Comparison of ENCODE assay signal across 8 cellular contexts in the genomic region with DNA sequence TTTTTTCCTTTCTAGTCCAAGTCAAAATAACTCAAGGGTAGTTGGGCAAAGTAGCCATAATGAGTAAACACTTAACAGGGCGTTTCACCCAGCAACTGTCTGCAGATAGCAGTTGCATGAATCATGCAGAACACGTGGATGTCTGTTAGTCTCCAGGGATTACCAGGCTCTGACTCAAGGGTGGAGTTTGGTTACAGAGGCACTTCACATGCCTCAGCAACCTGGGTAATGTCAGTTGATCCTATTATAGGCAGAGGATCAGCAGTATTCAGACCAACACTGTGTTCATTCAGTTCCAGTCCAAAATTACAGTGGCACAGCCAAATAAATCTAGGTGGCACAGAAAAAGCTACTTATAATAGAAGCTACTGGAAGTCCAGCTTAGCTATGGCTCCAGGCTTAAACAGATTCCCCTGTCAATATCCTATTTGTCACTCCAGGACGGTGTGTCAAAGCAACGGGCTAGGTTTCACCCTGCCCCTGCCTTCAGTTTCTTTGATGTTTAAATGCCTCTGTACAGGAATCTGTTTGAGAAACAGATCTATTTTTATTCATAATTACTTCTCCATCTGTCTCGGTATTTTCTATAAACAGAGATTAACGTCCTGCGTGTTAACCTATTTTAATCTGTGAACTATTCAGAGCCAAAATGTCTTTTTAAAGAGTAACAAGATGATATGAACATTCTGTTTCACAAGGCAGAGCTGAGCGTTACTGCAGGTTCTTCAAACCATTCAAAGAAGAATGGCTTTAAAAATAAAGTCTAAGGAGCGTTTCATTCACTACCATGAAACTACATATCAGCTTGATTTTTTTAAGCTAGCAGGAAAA.
A peak's percentile ranks its signal among the peaks of the same experiment; 100 is the strongest.
DNase-seq lines count a peak whose midpoint lies in the region; ATAC-seq and TF ChIP-seq lines count a peak whose summit lies in the region.

No MANE protein-coding gene starts in this region.

- H3K4me2 ChIP-seq in HCT116 (ENCODE audit: low read length) (peak overlapping the region; percentile 75), MM.1S (ENCODE audit: low read depth, low read length) (0 out of 2 replicates have a peak overlapping the region, but pooled peaks have one; percentile 5), osteoblast (ENCODE audit: insufficient read depth, low read length) (peak overlapping the region; percentile 72)

- H3K9ac ChIP-seq in HCT116 (ENCODE audit: low read length) (peak overlapping the region; percentile 65), MM.1S (ENCODE audit: low read length) (no peak overlapping the region)

- H3K79me2 ChIP-seq in HCT116 (ENCODE audit: insufficient read depth, low read length) (no peaks in the 10 kb centered on the region), MM.1S (ENCODE audit: low read length) (no peaks in the 10 kb centered on the region), osteoblast (ENCODE audit: insufficient read depth, low read length) (peaks cover 4% of the 10 kb centered on the region)

- CTCF ChIA-PET in HCT116 (lab: Charles Lee): no interaction called here

- TF ChIP-seq POLR2A in HCT116 (IDR thresholded peaks at IDR 0.05; ENCODE audit: borderline replicate concordance, extremely low read depth, insufficient read depth, insufficient read length): peak; percentile 19

- H3K36me3 ChIP-seq in HCT116 (ENCODE audit: control insufficient read depth in 1 of 2, insufficient read depth in 2 of 2, low read length in 2 of 2): no peaks in the 10 kb centered on the region
- no peaks in the 10 kb centered on the region for H3K36me3 ChIP-seq in MM.1S (replicated peaks; ENCODE audit: insufficient read depth, low read length)
- no peaks in the 10 kb centered on the region for H3K36me3 ChIP-seq in osteoblast (ENCODE audit: insufficient read depth, low read length)

- H3K4me3 ChIP-seq in HCT116 (replicated peaks in 1 of 2; ENCODE audit: low read depth in 1 of 2, low read length in 2 of 2): peak overlapping the region in 1 of 2 experiments; percentile 39; a peak in 3 of 4 replicates
- H3K4me3 ChIP-seq in MM.1S (ENCODE audit: low read length): no peak overlapping the region
- peak overlapping the region; percentile 14 for H3K4me3 ChIP-seq in osteoblast (ENCODE audit: insufficient read depth, low read length)

- RAD21 ChIA-PET in HCT116 (lab: Charles Lee; ENCODE audit: low non-redundant PET in 1 of 2, low total read pairs in 2 of 2, uncharacterized antibody in 2 of 2, unreplicated experiment in 2 of 2): interaction anchor here in 1 of 2 experiments (0.5 kb wide), 1 partner anchor 231 kb away, joined by 3 read pairs; no protein-coding TSS in a partner anchor

- H3K9me2 ChIP-seq in HCT116 (ENCODE audit: insufficient read depth) (no peaks in the 10 kb centered on the region), MM.1S (replicated peaks; ENCODE audit: insufficient read depth, low read length) (no peaks in the 10 kb centered on the region)

- POLR2A ChIA-PET in HCT116 (lab: Charles Lee): interaction anchor here (1.0 to 1.4 kb wide), 3 partner anchors 8 to 878 kb away, joined by 3 read pairs; a partner anchor contains a TSS

- intact Hi-C loops in HCT116 (cut with micrococcal nuclease): loop anchor here (5.0 to 10.0 kb wide), 2 partner anchors 876 to 1199 kb away; a partner anchor contains a TSS

- TF ChIP-seq RAD21 in HCT116 (IDR thresholded peaks at IDR 0.05; ENCODE audit: low read depth): peak; percentile 35; the same call in 1 of the 2 replicates

- H3K27ac ChIP-seq in HCT116 (ENCODE audit: low read depth, low read length) (peak overlapping the region; percentile 81), MM.1S (ENCODE audit: low read length) (no peak overlapping the region), osteoblast (ENCODE audit: low read depth, low read length) (peak overlapping the region; percentile 96)

- no peak for TF ChIP-seq CTCF in HCT116 (IDR thresholded peaks at IDR 0.05 in 2 of 3, conservative IDR thresholded peaks at IDR 0.05 in 1 of 3; ENCODE audit: borderline replicate concordance in 1 of 3, insufficient read depth in 1 of 3, low read depth in 2 of 3, low read length in 2 of 3)
- no peak for TF ChIP-seq CTCF in MM.1S (IDR thresholded peaks at IDR 0.05; ENCODE audit: low read length)
- no peak for TF ChIP-seq CTCF in osteoblast (IDR thresholded peaks at IDR 0.05; ENCODE audit: extremely low read depth, low read depth, low read length)

- ATAC-seq in activated CD4-positive, CD25-positive, alpha-beta regulatory T cell treated with anti-CD3 and anti-CD28 coated beads, Interleukin-2, amount 50 U/mL, for 24 hours: peak; percentile 96 to 98
- peak; percentile 96 for ATAC-seq in HCT116

- no peaks in the 10 kb centered on the region for H3F3A ChIP-seq in MM.1S (ENCODE audit: insufficient read depth, low read length)

- BruUV-seq in HCT116 (replicated peaks; lab: Mats Ljungman, UMichigan): TSS peak; percentile 96

- no peaks in the 10 kb centered on the region for H4K20me1 ChIP-seq in HCT116 (ENCODE audit: insufficient read depth)
- H4K20me1 ChIP-seq in MM.1S (ENCODE audit: insufficient read depth, low read length): no peaks in the 10 kb centered on the region
- H4K20me1 ChIP-seq in osteoblast (ENCODE audit: insufficient read depth, low read length): no peaks in the 10 kb centered on the region

- DNase-seq in activated CD4-positive, CD25-positive, alpha-beta regulatory T cell treated with anti-CD3 and anti-CD28 coated beads, Interleukin-2, amount 50 U/mL, for 72 hours: no peak
- peak; percentile 97 for DNase-seq in HCT116 (ENCODE audit: low read depth, low spot score)
- DNase-seq in MM.1S: no peak
- DNase-seq in SK-MEL-5 (ENCODE audit: low read depth, low spot score): peak; percentile 97
- peak; percentile 100 for DNase-seq in fibroblast of peridontal ligament (ENCODE audit: extremely low read depth)
- DNase-seq in osteoblast (ENCODE audit: insufficient read length, low spot score, missing footprints): peak; percentile 84
- DNase-seq in cortex of kidney (lab: John Stamatoyannopoulos, UW): no peak

- H3K4me1 ChIP-seq in HCT116 (ENCODE audit: control insufficient read depth in 1 of 2, insufficient read depth in 2 of 2, low read length in 2 of 2) (peaks cover 20 to 37% of the 10 kb centered on the region in 2 experiments), MM.1S (ENCODE audit: low read length) (no peaks in the 10 kb centered on the region), osteoblast (ENCODE audit: insufficient read depth, low read length) (peaks cover 24% of the 10 kb centered on the region)

- no peaks in the 10 kb centered on the region for H3K27me3 ChIP-seq in HCT116 (ENCODE audit: insufficient read depth, low read length)
- no peaks in the 10 kb centered on the region for H3K27me3 ChIP-seq in MM.1S (replicated peaks; ENCODE audit: insufficient read depth, low read length)
- H3K27me3 ChIP-seq in osteoblast (ENCODE audit: insufficient read depth, low read length): no peaks in the 10 kb centered on the region

- H3K9me3 ChIP-seq in HCT116 (ENCODE audit: control insufficient read depth in 1 of 2, insufficient read depth in 1 of 2, low read depth in 1 of 2, low read length in 2 of 2): no peaks in the 10 kb centered on the region
- no peaks in the 10 kb centered on the region for H3K9me3 ChIP-seq in MM.1S (replicated peaks; ENCODE audit: insufficient read depth, low read length)
- no peaks in the 10 kb centered on the region for H3K9me3 ChIP-seq in osteoblast (ENCODE audit: low read depth, low read length)

- peak overlapping the region; percentile 50 for H2AFZ ChIP-seq in HCT116 (ENCODE audit: low read depth, low read length, poor library complexity, severe bottlenecking)
- no peak overlapping the region for H2AFZ ChIP-seq in MM.1S (ENCODE audit: low read length)
- H2AFZ ChIP-seq in osteoblast (ENCODE audit: low read length): peak overlapping the region; percentile 67

- in situ Hi-C loops in SK-MEL-5 (cut with HindIII; ENCODE audit: low pct_unique_long_range_greater_than_20kb, low sequenced_read_pairs): no loop called here

TF ChIP-seq in HCT116, 20 proteins besides CTCF, POLR2A, EP300 and RAD21 (continues in another document):
- no peak for TF ChIP-seq ZFX (IDR thresholded peaks at IDR 0.05)
- TF ChIP-seq JUND (IDR thresholded peaks at IDR 0.05): peak; percentile 97
- TF ChIP-seq SP1 (IDR thresholded peaks at IDR 0.05; ENCODE audit: low read depth): peak; percentile 97
- peak; percentile 91 for TF ChIP-seq CBX3 (IDR thresholded peaks at IDR 0.05; ENCODE audit: low read depth)
- TF ChIP-seq, protein P1, sequence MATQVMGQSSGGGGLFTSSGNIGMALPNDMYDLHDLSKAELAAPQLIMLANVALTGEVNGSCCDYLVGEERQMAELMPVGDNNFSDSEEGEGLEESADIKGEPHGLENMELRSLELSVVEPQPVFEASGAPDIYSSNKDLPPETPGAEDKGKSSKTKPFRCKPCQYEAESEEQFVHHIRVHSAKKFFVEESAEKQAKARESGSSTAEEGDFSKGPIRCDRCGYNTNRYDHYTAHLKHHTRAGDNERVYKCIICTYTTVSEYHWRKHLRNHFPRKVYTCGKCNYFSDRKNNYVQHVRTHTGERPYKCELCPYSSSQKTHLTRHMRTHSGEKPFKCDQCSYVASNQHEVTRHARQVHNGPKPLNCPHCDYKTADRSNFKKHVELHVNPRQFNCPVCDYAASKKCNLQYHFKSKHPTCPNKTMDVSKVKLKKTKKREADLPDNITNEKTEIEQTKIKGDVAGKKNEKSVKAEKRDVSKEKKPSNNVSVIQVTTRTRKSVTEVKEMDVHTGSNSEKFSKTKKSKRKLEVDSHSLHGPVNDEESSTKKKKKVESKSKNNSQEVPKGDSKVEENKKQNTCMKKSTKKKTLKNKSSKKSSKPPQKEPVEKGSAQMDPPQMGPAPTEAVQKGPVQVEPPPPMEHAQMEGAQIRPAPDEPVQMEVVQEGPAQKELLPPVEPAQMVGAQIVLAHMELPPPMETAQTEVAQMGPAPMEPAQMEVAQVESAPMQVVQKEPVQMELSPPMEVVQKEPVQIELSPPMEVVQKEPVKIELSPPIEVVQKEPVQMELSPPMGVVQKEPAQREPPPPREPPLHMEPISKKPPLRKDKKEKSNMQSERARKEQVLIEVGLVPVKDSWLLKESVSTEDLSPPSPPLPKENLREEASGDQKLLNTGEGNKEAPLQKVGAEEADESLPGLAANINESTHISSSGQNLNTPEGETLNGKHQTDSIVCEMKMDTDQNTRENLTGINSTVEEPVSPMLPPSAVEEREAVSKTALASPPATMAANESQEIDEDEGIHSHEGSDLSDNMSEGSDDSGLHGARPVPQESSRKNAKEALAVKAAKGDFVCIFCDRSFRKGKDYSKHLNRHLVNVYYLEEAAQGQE (IDR thresholded peaks at IDR 0.05; ENCODE audit: low read depth): no peak
- peak; percentile 72; the same call in 1 of the 2 replicates for TF ChIP-seq CEBPB (IDR thresholded peaks at IDR 0.05; ENCODE audit: low read depth)
- no peak for TF ChIP-seq EZH2 (IDR thresholded peaks at IDR 0.05)

Comparison
In these comparisons a context has a peak if more than half of its experiments do, and no peak if none do; other contexts are left out.
1. DNase-seq: peak in HCT116 (single experiment), SK-MEL-5 (single experiment), fibroblast of peridontal ligament (single experiment) and osteoblast (single experiment); none in activated CD4-positive, CD25-positive, alpha-beta regulatory T cell treated with anti-CD3 and anti-CD28 coated beads, Interleukin-2, amount 50 U/mL, for 72 hours (single experiment), MM.1S (single experiment) and cortex of kidney (single experiment).
2. H3K4me2 ChIP-seq: peak in every context shown above with its lines; median percentile 75 in HCT116; 72 in osteoblast; 5 in MM.1S.